In the genomic region with DNA sequence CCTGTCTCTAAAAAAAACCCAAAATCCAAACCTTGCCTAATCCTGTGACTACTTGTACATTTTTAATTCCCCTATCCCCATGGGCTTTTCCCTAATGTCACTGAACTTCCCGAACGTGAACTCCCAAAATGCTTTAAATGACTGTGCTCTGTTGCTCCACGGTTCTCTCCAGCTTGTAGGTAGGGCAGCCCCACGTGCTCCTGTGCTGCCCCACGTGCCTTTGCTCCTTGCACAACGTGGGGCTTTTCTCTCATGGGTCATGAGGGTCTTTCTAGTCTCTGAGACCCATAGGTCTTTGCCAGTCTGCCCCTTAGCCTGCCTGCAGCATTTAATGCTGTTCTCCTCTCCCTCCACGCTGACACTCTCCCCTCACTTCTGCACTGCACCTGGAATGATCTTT, we compare ENCODE assay signal across 2 cellular contexts.
TF ChIP-seq lines count a peak whose summit lies in the region.

No MANE protein-coding gene starts in this region.

TF ChIP-seq in HepG2, 621 proteins besides CTCF, POLR2A, EP300 and RAD21:
- TF ChIP-seq ZNF501 (CRISPR knock-in tag; IDR thresholded peaks at IDR 0.05) (no peak), MNT (IDR thresholded peaks at IDR 0.05) (peak; percentile 99), ZNF598 (CRISPR knock-in tag; IDR thresholded peaks at IDR 0.05; ENCODE audit: borderline replicate concordance) (no peak), RFXAP (CRISPR knock-in tag; IDR thresholded peaks at IDR 0.05; ENCODE audit: borderline replicate concordance) (no peak), ZBTB4 (CRISPR knock-in tag; IDR thresholded peaks at IDR 0.05; ENCODE audit: borderline replicate concordance) (no peak), MIER3 (CRISPR knock-in tag; IDR thresholded peaks at IDR 0.05; ENCODE audit: borderline replicate concordance) (no peak)
- TF ChIP-seq, protein P1, sequence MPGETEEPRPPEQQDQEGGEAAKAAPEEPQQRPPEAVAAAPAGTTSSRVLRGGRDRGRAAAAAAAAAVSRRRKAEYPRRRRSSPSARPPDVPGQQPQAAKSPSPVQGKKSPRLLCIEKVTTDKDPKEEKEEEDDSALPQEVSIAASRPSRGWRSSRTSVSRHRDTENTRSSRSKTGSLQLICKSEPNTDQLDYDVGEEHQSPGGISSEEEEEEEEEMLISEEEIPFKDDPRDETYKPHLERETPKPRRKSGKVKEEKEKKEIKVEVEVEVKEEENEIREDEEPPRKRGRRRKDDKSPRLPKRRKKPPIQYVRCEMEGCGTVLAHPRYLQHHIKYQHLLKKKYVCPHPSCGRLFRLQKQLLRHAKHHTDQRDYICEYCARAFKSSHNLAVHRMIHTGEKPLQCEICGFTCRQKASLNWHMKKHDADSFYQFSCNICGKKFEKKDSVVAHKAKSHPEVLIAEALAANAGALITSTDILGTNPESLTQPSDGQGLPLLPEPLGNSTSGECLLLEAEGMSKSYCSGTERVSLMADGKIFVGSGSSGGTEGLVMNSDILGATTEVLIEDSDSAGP (CRISPR knock-in tag; IDR thresholded peaks at IDR 0.05; ENCODE audit: borderline replicate concordance): no peak

TF ChIP-seq in H1, 55 proteins besides CTCF, POLR2A, EP300 and RAD21:
- TF ChIP-seq RNF2 (IDR thresholded peaks at IDR 0.05; ENCODE audit: borderline replicate concordance, low read depth, low read length, missing control alignments, poor library complexity, severe bottlenecking) (no peak), PHF8 (conservative IDR thresholded peaks at IDR 0.05; ENCODE audit: low read depth, low read length) (no peak), CHD2 (IDR thresholded peaks at IDR 0.05; ENCODE audit: low read length) (no peak)
